Comparison of ENCODE assay signal across 13 cellular contexts in genomic region chr5:77773734-77774280, GRCh38. TPM values are rescaled to one million over a fixed set of nuclear protein-coding genes. Genes with fewer than 3 reads are reported as not detected.
A peak's percentile ranks its signal among the peaks of the same experiment; 100 is the strongest.
DNase-seq lines count a peak whose midpoint lies in the region; ATAC-seq and TF ChIP-seq lines count a peak whose summit lies in the region.
"Had no signal": no experiment of that assay in that cellular context is flagged by ENCODE, and none has a peak within 500 bp of the region (broad histone marks: within the 10 kb centered on the region; RNA-seq: fewer than 3 reads in every experiment).

No MANE protein-coding gene starts in this region.

- H3K27me3 Mint-ChIP-seq in T-helper 17 cell, result no peaks in the 10 kb centered on the region
- H3K27me3 Mint-ChIP-seq: stimulated activated naive B cell treated with anti-CD40 and anti-IgM and Interleukin-4, amounts not matched to agents 10 μg/mL and 1 μg/mL and 100 μg/mL, for 72 hours had no signal

- no peaks in the 10 kb centered on the region for H3K27me3 ChIP-seq in cardiac muscle cell
- H3K27me3 ChIP-seq in iPS-15b (ENCODE audit: control insufficient read depth, insufficient read depth, low read length), result peaks cover 6% of the 10 kb centered on the region
- no peaks in the 10 kb centered on the region for H3K27me3 ChIP-seq in thoracic aorta (replicated peaks; ENCODE audit: insufficient read depth)
- no peaks in the 10 kb centered on the region for H3K27me3 ChIP-seq in esophagus squamous epithelium
- no peaks in the 10 kb centered on the region for H3K27me3 ChIP-seq in suprapubic skin
- H3K27me3 ChIP-seq: colonic mucosa had no signal

- H3K9me3 ChIP-seq in cardiac muscle cell (ENCODE audit: low read depth) (no peaks in the 10 kb centered on the region), T-helper 17 cell (ENCODE audit: control insufficient read depth, low read length, poor library complexity, severe bottlenecking) (no peaks in the 10 kb centered on the region), iPS-15b (ENCODE audit: control insufficient read depth, insufficient read depth, low read length) (no peaks in the 10 kb centered on the region), thoracic aorta (no peaks in the 10 kb centered on the region), esophagus squamous epithelium (no peaks in the 10 kb centered on the region), suprapubic skin (no peaks in the 10 kb centered on the region)
- H3K9me3 ChIP-seq: colonic mucosa had no signal

- H3K27ac Mint-ChIP-seq in T-helper 17 cell, result peak overlapping the region; percentile 97

- peaks cover 42% of the 10 kb centered on the region for H3K4me1 Mint-ChIP-seq in T-helper 17 cell

- no peak for TF ChIP-seq CTCF in cardiac muscle cell (IDR thresholded peaks at IDR 0.05; ENCODE audit: low read depth, low read length)
- no peak for TF ChIP-seq CTCF in thoracic aorta (IDR thresholded peaks at IDR 0.05)
- no peak for TF ChIP-seq CTCF in esophagus squamous epithelium (IDR thresholded peaks at IDR 0.05)
- no peak for TF ChIP-seq CTCF in suprapubic skin (IDR thresholded peaks at IDR 0.05)

- WGBS in esophagus squamous epithelium, 2 donors, result 64 to 77% methylated on average over 3 of the region's 3 CpGs
- WGBS in suprapubic skin, result 74% methylated on average over 3 of the region's 3 CpGs

- intact Hi-C loops in Right ventricle myocardium inferior (cut with DNase I), result loop anchor here (10.0 kb wide), 1 partner anchor 129 kb away; no protein-coding TSS in a partner anchor
- intact Hi-C loops in esophagus squamous epithelium (cut with DNase I), result no loop called here
- intact Hi-C loops in head of caudate nucleus (cut with DNase I), result no loop called here

- no peak for DNase-seq in cardiac muscle cell (ENCODE audit: low read depth in 1 of 2, low spot score in 1 of 2)
- DNase-seq in Right ventricle myocardium inferior (ENCODE audit: missing footprints), result no peak
- DNase-seq in T-helper 17 cell, result no peak
- DNase-seq in thoracic aorta (ENCODE audit: low spot score), result no peak
- no peak for DNase-seq in esophagus squamous epithelium (lab: John Stamatoyannopoulos, UW)
- DNase-seq in head of caudate nucleus, result no peak
- no peak for DNase-seq in suprapubic skin (ENCODE audit: low spot score in 2 of 2)
- DNase-seq: activated CD8-positive, alpha-beta memory T cell treated with anti-CD3 and anti-CD28 coated beads, Interleukin-2, amount 50 U/mL, for 4 hours; colonic mucosa; KG1; NCI-H524; stimulated activated naive B cell treated with anti-CD40 and anti-IgM and Interleukin-4, amounts not matched to agents 10 μg/mL and 1 μg/mL and 100 μg/mL, for 72 hours had no signal

- TF ChIP-seq POLR2A in esophagus squamous epithelium (IDR thresholded peaks at IDR 0.05) (no peak), suprapubic skin (IDR thresholded peaks at IDR 0.05) (no peak)

- H3K4me3 ChIP-seq in cardiac muscle cell (peak overlapping the region; percentile 44), iPS-15b (ENCODE audit: low read depth, low read length) (peak overlapping the region; percentile 83), thoracic aorta (peak overlapping the region; percentile 93), esophagus squamous epithelium (peak overlapping the region in 1 of 4 donors; percentile 90), suprapubic skin (no peak overlapping the region)
- H3K4me3 ChIP-seq: colonic mucosa had no signal

- no peak overlapping the region for H3K27ac ChIP-seq in cardiac muscle cell
- H3K27ac ChIP-seq in thoracic aorta, result no peak overlapping the region
- H3K27ac ChIP-seq in esophagus squamous epithelium, result peak overlapping the region in 1 of 4 donors; percentile 93
- no peak overlapping the region for H3K27ac ChIP-seq in suprapubic skin
- H3K27ac ChIP-seq: colonic mucosa had no signal

- no peak overlapping the region for H3K9ac ChIP-seq in iPS-15b (ENCODE audit: low read depth, low read length)

- peaks cover 8% of the 10 kb centered on the region for H3K36me3 Mint-ChIP-seq in T-helper 17 cell (ENCODE audit: low read depth)

- no peak for TF ChIP-seq EP300 in suprapubic skin (IDR thresholded peaks at IDR 0.05)

- H3K36me3 ChIP-seq in cardiac muscle cell (peaks cover 6% of the 10 kb centered on the region), iPS-15b (ENCODE audit: control insufficient read depth, insufficient read depth, low read length) (no peaks in the 10 kb centered on the region), thoracic aorta (peaks cover 5% of the 10 kb centered on the region), esophagus squamous epithelium (peaks cover 0 to 16% (median 0%) of the 10 kb centered on the region in 3 donors), suprapubic skin (peaks cover 10% of the 10 kb centered on the region)
- H3K36me3 ChIP-seq: colonic mucosa had no signal

- ATAC-seq in Right ventricle myocardium inferior (no peak), T-helper 17 cell (no peak), thoracic aorta (ENCODE audit: insufficient number of reproducible peaks, low FRiP score, low read depth) (no peak)
- ATAC-seq: stimulated activated naive B cell treated with anti-CD40 and anti-IgM and Interleukin-4, amounts not matched to agents 10 μg/mL and 1 μg/mL and 100 μg/mL, for 72 hours had no signal

- H3K4me1 ChIP-seq in cardiac muscle cell (ENCODE audit: low read depth), result peaks cover 27% of the 10 kb centered on the region
- peaks cover 24% of the 10 kb centered on the region for H3K4me1 ChIP-seq in iPS-15b (ENCODE audit: control insufficient read depth, insufficient read depth, low read length)
- peaks cover 28 to 40% of the 10 kb centered on the region in 2 donors for H3K4me1 ChIP-seq in thoracic aorta (ENCODE audit: control insufficient read depth in 1 of 2, low read depth in 2 of 2)
- peaks cover 20 to 75% (median 33%) of the 10 kb centered on the region in 3 donors for H3K4me1 ChIP-seq in esophagus squamous epithelium
- H3K4me1 ChIP-seq in suprapubic skin, result peaks cover 49% of the 10 kb centered on the region

- no peak overlapping the region for H3K4me3 Mint-ChIP-seq in T-helper 17 cell

RNA-seq across cellular contexts. Expression of gene TBCA, which starts 2.3 kb away (rescaled TPM):
- total RNA-seq in cardiac muscle cell (218 and 245 TPM in 2 replicates), Right ventricle myocardium inferior (122 TPM), T-helper 17 cell (10 to 100 TPM; 80.0 to 91.6 TPM), thoracic aorta (10 to 100 TPM; 70.0 TPM), esophagus squamous epithelium (100 to 1,000 TPM; 141 to 174 (median 150) TPM), suprapubic skin (100 to 1,000 TPM in 2 of 4 donors, 10 to 100 TPM in 2; 74.7 to 120 (median 94.5) TPM)
- 287 and 318 TPM in 2 replicates for polyA plus RNA-seq in cardiac muscle cell
